21 cellular contexts compared by ENCODE assay signal in genomic region chr6:158760618-158761250, GRCh38. TPM values are rescaled to one million over a fixed set of nuclear protein-coding genes. Genes with fewer than 3 reads are reported as not detected.
A peak's percentile ranks its signal among the peaks of the same experiment; 100 is the strongest.
DNase-seq lines count a peak whose midpoint lies in the region; ATAC-seq, FAIRE-seq and TF ChIP-seq lines count a peak whose summit lies in the region.
"Had no signal": no experiment of that assay in that cellular context is flagged by ENCODE, and none has a peak within 500 bp of the region (broad histone marks: within the 10 kb centered on the region; RNA-seq: fewer than 3 reads in every experiment).

No MANE protein-coding gene starts in this region.

- H2BK20ac ChIP-seq in IMR-90 (ENCODE audit: low read depth, low read length): no peak overlapping the region

- peaks cover 5% of the 10 kb centered on the region; the same call in 1 of the 2 replicates for H3K9me1 ChIP-seq in IMR-90 (ENCODE audit: insufficient read depth, low read length)

- no peak for DNase-seq in Caco-2
- no peak for DNase-seq in IMR-90
- peak; percentile 72 for DNase-seq in endodermal cell
- peak; percentile 71 for DNase-seq in retina
- no peak for DNase-seq in NCI-H2171 treated with DMSO at 0.1 percent for 48 hours (lab: John Stamatoyannopoulos, UW)
- no peak for DNase-seq in RCC 7860 (ENCODE audit: low spot score)
- DNase-seq: activated CD4-positive, CD25-positive, alpha-beta regulatory T cell; activated gamma-delta T cell; AML-193; amygdala; left ventricle myocardium superior; NCI-H1105 treated with DMSO at 0.1 percent for 48 hours; NCI-H2107; NCI-H82 had no signal

- H3K18ac ChIP-seq in IMR-90 (ENCODE audit: low read depth, low read length): no peak overlapping the region

- peaks cover 11% of the 10 kb centered on the region; the same call in 1 of the 2 replicates for H3K4me1 ChIP-seq in Caco-2
- no peaks in the 10 kb centered on the region; the same call in 1 of the 2 replicates for H3K4me1 ChIP-seq in IMR-90 (ENCODE audit: control insufficient read depth, insufficient read depth, low read length)
- no peaks in the 10 kb centered on the region for H3K4me1 ChIP-seq in endodermal cell (ENCODE audit: control insufficient read depth, insufficient read depth, low read length)

- dilution Hi-C loops in IMR-90 (cut with HindIII; ENCODE audit: low sequenced_read_pairs, unreplicated experiment): no loop called here

- peaks cover 60% of the 10 kb centered on the region for H3K36me3 Mint-ChIP-seq in Caco-2 (ENCODE audit: insufficient read depth, unreplicated experiment)
- H3K36me3 Mint-ChIP-seq in endodermal cell (ENCODE audit: low read depth): peaks cover 12% of the 10 kb centered on the region

- POLR2A ChIA-PET in Caco-2 (lab: Charles Lee) (no interaction called here), IMR-90 (lab: Charles Lee; ENCODE audit: unreplicated experiment) (no interaction called here)

- no TSS peak for BruUV-seq in Caco-2 (replicated peaks; lab: Mats Ljungman, UMichigan)
- no TSS peak for BruUV-seq in IMR-90 (replicated peaks; lab: Mats Ljungman, UMichigan)

- H3K79me1 ChIP-seq in IMR-90 (ENCODE audit: low read depth in 1 of 2, low read length in 2 of 2): no peaks in the 10 kb centered on the region

- peak overlapping the region; percentile 26 for H2AK9ac ChIP-seq in IMR-90 (replicated peaks; ENCODE audit: low read depth, low read length, poor library complexity)

- no peak overlapping the region for H3K23ac ChIP-seq in IMR-90 (ENCODE audit: low read depth, low read length)

- H4K5ac ChIP-seq in IMR-90 (ENCODE audit: low read depth, low read length): no peak overlapping the region

- H3K4me2 ChIP-seq in IMR-90 (ENCODE audit: low read depth, low read length): no peak overlapping the region

- H2BK5ac ChIP-seq in IMR-90 (ENCODE audit: low read depth, low read length, poor library complexity, severe bottlenecking): no peak overlapping the region

- H3K9ac ChIP-seq in IMR-90 (ENCODE audit: low read depth, low read length): no peak overlapping the region
- H3K9ac ChIP-seq in endodermal cell (ENCODE audit: extremely low read depth, low read length, poor library complexity, severe bottlenecking): no peak overlapping the region

- no peak overlapping the region for H4K91ac ChIP-seq in IMR-90 (ENCODE audit: insufficient read depth, low read depth, low read length)

- H3K14ac ChIP-seq in IMR-90 (replicated peaks; ENCODE audit: low read depth, low read length): no peak overlapping the region

- H3K9me3 Mint-ChIP-seq in Caco-2 (ENCODE audit: unreplicated experiment) (no peaks in the 10 kb centered on the region), endodermal cell (no peaks in the 10 kb centered on the region)
- H3K9me3 Mint-ChIP-seq: central memory CD8-positive, alpha-beta T cell had no signal

- peaks cover 3% of the 10 kb centered on the region; the same call in 1 of the 2 replicates for H3K36me3 ChIP-seq in Caco-2 (ENCODE audit: control insufficient read depth, insufficient read depth, low read length)
- H3K36me3 ChIP-seq in IMR-90 (ENCODE audit: control insufficient read depth, insufficient read depth, low read length): peaks cover 7% of the 10 kb centered on the region
- peaks cover 19% of the 10 kb centered on the region for H3K36me3 ChIP-seq in endodermal cell (ENCODE audit: control insufficient read depth, insufficient read depth, low read length)

- TF ChIP-seq CTCF in Caco-2 (IDR thresholded peaks at IDR 0.05; ENCODE audit: insufficient read depth in 1 of 2, low read depth in 1 of 2, low read length in 1 of 2, severe bottlenecking in 1 of 2, unreplicated experiment in 1 of 2) (no peak), IMR-90 (conservative IDR thresholded peaks at IDR 0.05; ENCODE audit: low read depth, low read length) (no peak), endodermal cell (conservative IDR thresholded peaks at IDR 0.05) (no peak)

- H3K9me3 ChIP-seq in Caco-2: no peaks in the 10 kb centered on the region
- no peaks in the 10 kb centered on the region for H3K9me3 ChIP-seq in IMR-90 (ENCODE audit: control insufficient read depth, insufficient read depth, low read length)
- H3K9me3 ChIP-seq in endodermal cell (ENCODE audit: control insufficient read depth, low read length): no peaks in the 10 kb centered on the region
- H3K9me3 ChIP-seq: esophagus muscularis mucosa, thoracic aorta had no signal

- H2AK5ac ChIP-seq in IMR-90 (ENCODE audit: low read depth, low read length): no peak overlapping the region

- H4K8ac ChIP-seq in IMR-90 (ENCODE audit: low read depth in 2 of 2, low read length in 2 of 2): no peak overlapping the region

- H3K27ac Mint-ChIP-seq in Caco-2 (ENCODE audit: unreplicated experiment) (peak overlapping the region; percentile 59), endodermal cell (no peak overlapping the region)

- ATAC-seq in IMR-90 (ENCODE audit: low read depth): no peak
- no peak for ATAC-seq in GM19467 (IDR thresholded peaks at IDR 0.05; ENCODE audit: unreplicated experiment)
- ATAC-seq: left ventricle myocardium superior had no signal

- 90% methylated on average over 6 of the region's 17 CpGs; no CpG with 5 or more reads in 1 of the 2 experiments for WGBS in IMR-90 (ENCODE audit: extremely low coverage in 2 of 2, insufficient read length in 1 of 2), 2 experiments
- 87 to 90% methylated on average over 8 to 17 of the region's 17 CpGs for WGBS in endodermal cell (ENCODE audit: insufficient coverage in 1 of 2, insufficient read length in 1 of 2), 2 experiments

- H2BK15ac ChIP-seq in IMR-90 (ENCODE audit: low read depth, low read length): no peak overlapping the region

- no peak overlapping the region for H3K27ac ChIP-seq in IMR-90 (ENCODE audit: insufficient read depth, low read length)
- no peak overlapping the region for H3K27ac ChIP-seq in endodermal cell (ENCODE audit: low read depth, low read length)
- H3K27ac ChIP-seq: SK-N-MC, thoracic aorta had no signal

- CTCF ChIA-PET in Caco-2 (lab: Charles Lee) (no interaction called here), IMR-90 (lab: Yijun Ruan, JAX) (interaction anchor here (0.6 kb wide), 1 partner anchor 70 kb away, joined by 3 read pairs; no protein-coding TSS in a partner anchor)

- H3K4me3 Mint-ChIP-seq in Caco-2 (ENCODE audit: unreplicated experiment): no peak overlapping the region
- H3K4me3 Mint-ChIP-seq in endodermal cell: no peak overlapping the region

- in situ Hi-C loops in IMR-90 (cut with MboI; ENCODE audit: low sequenced_read_pairs): no loop called here

- intact Hi-C loops in Caco-2 (cut with micrococcal nuclease; ENCODE audit: unreplicated experiment) (no loop called here), IMR-90 (cut with micrococcal nuclease) (no loop called here)

- H3K56ac ChIP-seq in IMR-90 (ENCODE audit: extremely low read depth, insufficient read depth, low read length): no peak overlapping the region

- no peak for TF ChIP-seq POLR2A in IMR-90 (IDR thresholded peaks at IDR 0.05; ENCODE audit: low read depth, low read length)

- no peaks in the 10 kb centered on the region for H3K27me3 ChIP-seq in Caco-2 (replicated peaks; ENCODE audit: control insufficient read depth, insufficient read depth, low read length)
- no peaks in the 10 kb centered on the region for H3K27me3 ChIP-seq in IMR-90 (ENCODE audit: control insufficient read depth, insufficient read depth, low read length)
- no peaks in the 10 kb centered on the region for H3K27me3 ChIP-seq in endodermal cell (ENCODE audit: control insufficient read depth, insufficient read depth, low read length, poor library complexity, severe bottlenecking)
- H3K27me3 ChIP-seq: esophagus muscularis mucosa had no signal

- no peak for TF ChIP-seq RAD21 in IMR-90 (IDR thresholded peaks at IDR 0.05; ENCODE audit: low read length)

- H2AFZ ChIP-seq in IMR-90 (replicated peaks; ENCODE audit: low read length, poor library complexity): no peak overlapping the region

- H3K4ac ChIP-seq in IMR-90 (ENCODE audit: low read depth, low read length): no peak overlapping the region

- no peak overlapping the region for H2BK120ac ChIP-seq in IMR-90 (ENCODE audit: low read depth, low read length)

- H4K20me1 ChIP-seq in IMR-90 (ENCODE audit: insufficient read depth, low read length): no peaks in the 10 kb centered on the region; the same call in 1 of the 2 replicates

- H3K4me3 ChIP-seq in Caco-2 (ENCODE audit: low read depth, low read length) (no peak overlapping the region), IMR-90 (ENCODE audit: insufficient read depth, low read depth, low read length) (no peak overlapping the region), endodermal cell (ENCODE audit: low read length) (no peak overlapping the region)
- H3K4me3 ChIP-seq: esophagus muscularis mucosa, SK-N-MC, thoracic aorta had no signal

- FAIRE-seq in RCC 7860 (lab: Jason Lieb, UNC): no peak
- FAIRE-seq: GM18507, HTR-8/SVneo had no signal

- no peaks in the 10 kb centered on the region for H3K27me3 Mint-ChIP-seq in Caco-2 (ENCODE audit: insufficient read depth, unreplicated experiment)
- no peaks in the 10 kb centered on the region for H3K27me3 Mint-ChIP-seq in endodermal cell (ENCODE audit: insufficient read depth)
- H3K27me3 Mint-ChIP-seq: central memory CD8-positive, alpha-beta T cell had no signal

- H3K4me1 Mint-ChIP-seq in Caco-2 (ENCODE audit: low read depth, unreplicated experiment): peaks cover 19% of the 10 kb centered on the region
- H3K4me1 Mint-ChIP-seq in endodermal cell: peaks cover 51% of the 10 kb centered on the region

TF ChIP-seq in IMR-90, 13 proteins besides CTCF, POLR2A, EP300 and RAD21:
- TF ChIP-seq FOS (IDR thresholded peaks at IDR 0.05; ENCODE audit: low read depth, low read length) (no peak), RCOR1 (IDR thresholded peaks at IDR 0.05; ENCODE audit: insufficient replicate concordance, low read length) (no peak)

RNA-seq across cellular contexts. Expression of gene EZR, which starts 58.4 kb away (rescaled TPM):
- total RNA-seq in Caco-2 (2022): 282 and 290 TPM in 2 replicates
- total RNA-seq in IMR-90 (2012; rRNA removed): 145 and 179 TPM in 2 replicates
- 83.8 and 87.6 TPM in 2 replicates for polyA plus RNA-seq in IMR-90 (2012; rRNA removed)
- polyA plus RNA-seq in IMR-90 (2012; cell fraction: cytosol; rRNA removed): 48.4 and 65.5 TPM in 2 replicates
- polyA plus RNA-seq in IMR-90 (2012; cell fraction: nucleus; rRNA removed; ENCODE audit: low replicate concordance): 47.4 and 74.1 TPM in 2 replicates
- 100 to 1,000 TPM; 145 to 209 TPM for total RNA-seq in endodermal cell
- polyA plus RNA-seq in endodermal cell (2013, experiment 1 of 2): 118 TPM
- 115 TPM for polyA plus RNA-seq in endodermal cell (2013, experiment 2 of 2)

Comparison
In these comparisons a context has a peak if more than half of its experiments do, and no peak if none do; other contexts are left out.
1. DNase-seq: peak in endodermal cell (single experiment) and retina (single experiment); none in Caco-2 (0 of 2), IMR-90 (single experiment), NCI-H2171 treated with DMSO at 0.1 percent for 48 hours (single experiment) and RCC 7860 (single experiment).